ENCODE assay signal across 18 cellular contexts in the genomic region with DNA sequence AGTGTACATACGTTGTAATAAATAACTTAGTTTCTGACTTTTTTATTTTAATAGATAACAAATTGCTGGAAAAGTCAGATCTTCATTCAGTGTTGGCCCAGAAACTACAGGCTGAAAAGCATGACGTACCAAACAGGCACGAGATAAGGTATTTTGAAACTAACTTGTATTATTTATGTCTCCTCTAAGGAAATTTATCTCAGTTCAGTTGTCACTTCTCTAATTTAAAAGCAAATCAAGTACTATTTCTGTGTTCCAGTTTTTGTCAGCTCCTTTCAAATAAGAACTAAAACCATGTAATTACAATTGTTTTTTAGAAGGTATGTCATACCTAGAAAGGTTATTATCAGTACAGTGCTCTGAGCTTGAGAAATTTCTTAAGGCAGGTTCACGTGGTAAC. TPM values are rescaled to one million over a fixed set of nuclear protein-coding genes. Genes with fewer than 3 reads are reported as not detected.
DNase-seq lines count a peak whose midpoint lies in the region; ATAC-seq and TF ChIP-seq lines count a peak whose summit lies in the region.
"Had no signal": no experiment of that assay in that cellular context is flagged by ENCODE, and none has a peak within 500 bp of the region (broad histone marks: within the 10 kb centered on the region; RNA-seq: fewer than 3 reads in every experiment).

No MANE protein-coding gene starts in this region.

- DNase-seq in activated naive CD8-positive, alpha-beta T cell treated with anti-CD3 and anti-CD28 coated beads for 36 hours, result no peak
- DNase-seq in GM06990 (ENCODE audit: extremely low read depth, insufficient read length), result peak; percentile 24
- DNase-seq in T-helper 17 cell, result no peak
- no peak for DNase-seq in type B pancreatic cell (ENCODE audit: extremely low spot score, unreplicated experiment)
- DNase-seq in T1000 (lab: John Stamatoyannopoulos, UW), result no peak
- DNase-seq in NCI-H2081 (lab: John Stamatoyannopoulos, UW), result no peak
- DNase-seq: DMS79; IMR-90; NCI-H1417; NCI-H187 treated with DMSO at 0.1 percent for 48 hours; NCI-H446; NK-92 treated with Interleukin-12 subunit alpha and Interleukin-12 subunit beta, amount 100 ng/mL, for 24 hours had no signal

- H3K9me3 ChIP-seq in T-helper 17 cell (ENCODE audit: control insufficient read depth, low read length, poor library complexity, severe bottlenecking), result no peaks in the 10 kb centered on the region

- H3K27ac Mint-ChIP-seq in activated naive CD8-positive, alpha-beta T cell, result peak overlapping the region; percentile 83
- no peak overlapping the region for H3K27ac Mint-ChIP-seq in activated naive CD8-positive, alpha-beta T cell treated with anti-CD3 and anti-CD28 coated beads for 36 hours
- H3K27ac Mint-ChIP-seq in T-helper 17 cell, result peak overlapping the region; percentile 84
- H3K27ac Mint-ChIP-seq in type B pancreatic cell, result no peak overlapping the region
- H3K27ac Mint-ChIP-seq: CD14-positive monocyte, GM23338 had no signal

- no peaks in the 10 kb centered on the region for H3K27me3 ChIP-seq in GM06990 (replicated peaks; ENCODE audit: control insufficient read depth, insufficient read depth, low read length)

- ATAC-seq in T-helper 17 cell, result no peak
- ATAC-seq: GM23338, HCT116 had no signal

- peaks cover 64% of the 10 kb centered on the region for H3K4me1 Mint-ChIP-seq in activated naive CD8-positive, alpha-beta T cell (ENCODE audit: low read depth)
- H3K4me1 Mint-ChIP-seq in activated naive CD8-positive, alpha-beta T cell treated with anti-CD3 and anti-CD28 coated beads for 36 hours, result peaks cover 66% of the 10 kb centered on the region
- peaks cover 43% of the 10 kb centered on the region for H3K4me1 Mint-ChIP-seq in T-helper 17 cell
- H3K4me1 Mint-ChIP-seq in type B pancreatic cell (ENCODE audit: unreplicated experiment), result peaks cover 13% of the 10 kb centered on the region

- peaks cover 13% of the 10 kb centered on the region for H3K36me3 ChIP-seq in GM06990 (ENCODE audit: control insufficient read depth, insufficient read depth, low read length)

- H3K4me3 Mint-ChIP-seq in activated naive CD8-positive, alpha-beta T cell, result no peak overlapping the region
- no peak overlapping the region for H3K4me3 Mint-ChIP-seq in activated naive CD8-positive, alpha-beta T cell treated with anti-CD3 and anti-CD28 coated beads for 36 hours
- H3K4me3 Mint-ChIP-seq in T-helper 17 cell (no peak overlapping the region), type B pancreatic cell (peak overlapping the region; percentile 44)
- H3K4me3 Mint-ChIP-seq: CD14-positive monocyte, GM23338 had no signal

- no peaks in the 10 kb centered on the region for H3K27me3 Mint-ChIP-seq in activated naive CD8-positive, alpha-beta T cell
- H3K27me3 Mint-ChIP-seq in activated naive CD8-positive, alpha-beta T cell treated with anti-CD3 and anti-CD28 coated beads for 36 hours, result no peaks in the 10 kb centered on the region
- H3K27me3 Mint-ChIP-seq in T-helper 17 cell, result no peaks in the 10 kb centered on the region
- no peaks in the 10 kb centered on the region for H3K27me3 Mint-ChIP-seq in type B pancreatic cell

- H3K9me3 Mint-ChIP-seq in activated naive CD8-positive, alpha-beta T cell (ENCODE audit: low read depth), result no peaks in the 10 kb centered on the region
- no peaks in the 10 kb centered on the region for H3K9me3 Mint-ChIP-seq in activated naive CD8-positive, alpha-beta T cell treated with anti-CD3 and anti-CD28 coated beads for 36 hours
- no peaks in the 10 kb centered on the region for H3K9me3 Mint-ChIP-seq in type B pancreatic cell
- H3K9me3 Mint-ChIP-seq: CD14-positive monocyte had no signal

- peaks cover 8% of the 10 kb centered on the region for H3K36me3 Mint-ChIP-seq in activated naive CD8-positive, alpha-beta T cell
- H3K36me3 Mint-ChIP-seq in activated naive CD8-positive, alpha-beta T cell treated with anti-CD3 and anti-CD28 coated beads for 36 hours, result peaks cover 38% of the 10 kb centered on the region
- peaks cover 16% of the 10 kb centered on the region for H3K36me3 Mint-ChIP-seq in T-helper 17 cell (ENCODE audit: low read depth)
- peaks cover 16% of the 10 kb centered on the region for H3K36me3 Mint-ChIP-seq in type B pancreatic cell

- TF ChIP-seq CTCF in GM06990 (IDR thresholded peaks at IDR 0.05; ENCODE audit: insufficient read depth, low read length, poor library complexity, severe bottlenecking) (no peak), type B pancreatic cell (conservative IDR thresholded peaks at IDR 0.05) (no peak)

- no peak overlapping the region for H3K4me3 ChIP-seq in GM06990 (replicated peaks; ENCODE audit: low read depth, low read length)
- H3K4me3 ChIP-seq: GM23338 had no signal

RNA-seq across cellular contexts. Expression of a gene that starts 4.6 kb away (rescaled TPM):
- 10 to 100 TPM; 23.4 to 26.1 TPM for total RNA-seq in activated naive CD8-positive, alpha-beta T cell treated with anti-CD3 and anti-CD28 coated beads for 36 hours
- total RNA-seq in T-helper 17 cell, result 100 to 1,000 TPM in 1 of 2 donors, 10 to 100 TPM in 1; 87.3 to 115 TPM
- total RNA-seq in type B pancreatic cell (ENCODE audit: low replicate concordance), result 50.3 and 123 TPM in 2 replicates

RNA-seq across cellular contexts. Expression of a gene that starts 51.6 kb away (rescaled TPM):
- under 1 TPM in 1 of 2 experiments, not detected in 1; 0.31 TPM for total RNA-seq in activated naive CD8-positive, alpha-beta T cell treated with anti-CD3 and anti-CD28 coated beads for 36 hours
- total RNA-seq in T-helper 17 cell, result under 1 TPM; 0.10 to 0.25 TPM
- total RNA-seq in type B pancreatic cell (ENCODE audit: low replicate concordance), result 0.43 TPM in 1 of 2 replicates, not detected in the other
- total RNA-seq: GM23338, HT1080, IMR-90, LHCN-M2 had no signal

Comparison
In these comparisons a context has a peak if more than half of its experiments do, and no peak if none do; other contexts are left out.
1. H3K27ac Mint-ChIP-seq: peak in activated naive CD8-positive, alpha-beta T cell (single experiment) and T-helper 17 cell (single experiment); none in activated naive CD8-positive, alpha-beta T cell treated with anti-CD3 and anti-CD28 coated beads for 36 hours (single experiment) and type B pancreatic cell (single experiment).